1 cellular context compared by ENCODE assay signal in genomic region chr20:38093641-38094077, GRCh38.
TF ChIP-seq lines count a peak whose summit lies in the region.

No MANE protein-coding gene starts in this region.

TF ChIP-seq in liver, 16 proteins besides CTCF, POLR2A, EP300 and RAD21 (continued from another document):
- TF ChIP-seq REST (IDR thresholded peaks at IDR 0.05) (no peak), SP1 (IDR thresholded peaks at IDR 0.05) (no peak), YY1 (IDR thresholded peaks at IDR 0.05) (no peak), HNF4A (conservative IDR thresholded peaks at IDR 0.05) (peak; percentile 41 to 52)
